In genomic region chr2:134231965-134232340, GRCh38 we compare ENCODE assay signal across 12 cellular contexts. TPM values are rescaled to one million over a fixed set of nuclear protein-coding genes. Genes with fewer than 3 reads are reported as not detected.
DNase-seq lines count a peak whose midpoint lies in the region; ATAC-seq, FAIRE-seq and TF ChIP-seq lines count a peak whose summit lies in the region.
"Had no signal": no experiment of that assay in that cellular context is flagged by ENCODE, and none has a peak within 500 bp of the region (broad histone marks: within the 10 kb centered on the region; RNA-seq: fewer than 3 reads in every experiment).

No MANE protein-coding gene starts in this region.

- peaks cover 36% of the 10 kb centered on the region for H3K79me1 ChIP-seq in mesenchymal stem cell (replicated peaks; ENCODE audit: low read length, poor library complexity, severe bottlenecking)

- H3K27ac Mint-ChIP-seq in CD4-positive, alpha-beta memory T cell, result peak overlapping the region; percentile 83 to 97 (median 92)
- peak overlapping the region; percentile 69 for H3K27ac Mint-ChIP-seq in T-helper 1 cell treated with Interleukin-12 subunit alpha and Interleukin-12 subunit beta and Interleukin-4 antibody, amounts not matched to agents 30 μg/mL and 1 μg/mL, for 36 hours

- peak; percentile 91 for FAIRE-seq in H54 (lab: Jason Lieb, UNC)

- peaks cover 0 to 15% (median 12%) of the 10 kb centered on the region in 8 donors for H3K9me3 Mint-ChIP-seq in CD4-positive, alpha-beta memory T cell
- H3K9me3 Mint-ChIP-seq in T-helper 1 cell treated with Interleukin-12 subunit alpha and Interleukin-12 subunit beta and Interleukin-4 antibody, amounts not matched to agents 30 μg/mL and 1 μg/mL, for 36 hours, result peaks cover 25% of the 10 kb centered on the region

- H3K36me3 ChIP-seq in CD4-positive, alpha-beta memory T cell (ENCODE audit: insufficient read depth, low read length), result no peaks in the 10 kb centered on the region
- H3K36me3 ChIP-seq in mesenchymal stem cell (ENCODE audit: control insufficient read depth in 1 of 2, insufficient read depth in 2 of 2, low read depth in 1 of 2, low read length in 2 of 2), result no peaks in the 10 kb centered on the region
- H3K36me3 ChIP-seq: HAP-1 had no signal

- H3K27me3 ChIP-seq in CD4-positive, alpha-beta memory T cell (ENCODE audit: insufficient read depth, low read length), result no peaks in the 10 kb centered on the region
- no peaks in the 10 kb centered on the region for H3K27me3 ChIP-seq in mesenchymal stem cell (ENCODE audit: control insufficient read depth in 1 of 2, insufficient read depth in 1 of 2, low read length in 2 of 2)

- H2BK120ac ChIP-seq in mesenchymal stem cell (ENCODE audit: low read depth, low read length), result no peak overlapping the region

- H2AFZ ChIP-seq in mesenchymal stem cell (ENCODE audit: low read depth, low read length), result no peak overlapping the region

- no peak overlapping the region for H3K4me2 ChIP-seq in mesenchymal stem cell (ENCODE audit: low read length, poor library complexity, severe bottlenecking)

- H2AK5ac ChIP-seq in mesenchymal stem cell (ENCODE audit: low read length, severe bottlenecking), result peak overlapping the region; percentile 87

- in situ Hi-C loops in GM13976 (cut with MboI; ENCODE audit: low sequenced_read_pairs, unreplicated experiment), result loop anchor here (25.0 kb wide), 2 partner anchors 180 to 345 kb away; no protein-coding TSS in a partner anchor

- H3K4me1 ChIP-seq in CD4-positive, alpha-beta memory T cell (ENCODE audit: insufficient read depth, low read length), result peaks cover 97% of the 10 kb centered on the region
- peaks cover 8% of the 10 kb centered on the region for H3K4me1 ChIP-seq in mesenchymal stem cell (ENCODE audit: control insufficient read depth, insufficient read depth, low read depth, low read length)

- 40% methylated on average over 2 of the region's 2 CpGs for WGBS in mesenchymal stem cell

- H3K4ac ChIP-seq in mesenchymal stem cell (ENCODE audit: low read depth in 1 of 2, low read length in 2 of 2), result peak overlapping the region; percentile 11 to 75

- H4K91ac ChIP-seq in mesenchymal stem cell (ENCODE audit: low read length), result peak overlapping the region; percentile 2

- no peak overlapping the region for H3K23ac ChIP-seq in mesenchymal stem cell (ENCODE audit: low read length in 2 of 2)

- no peak overlapping the region for H2BK5ac ChIP-seq in mesenchymal stem cell (ENCODE audit: low read depth, low read length, poor library complexity, severe bottlenecking)

- peak overlapping the region; percentile 55 for H3K27ac ChIP-seq in CD4-positive, alpha-beta memory T cell (ENCODE audit: low read depth, low read length)
- H3K27ac ChIP-seq in mesenchymal stem cell (ENCODE audit: low read length, poor library complexity, severe bottlenecking), result peak overlapping the region; percentile 42

- no peak overlapping the region for H2BK15ac ChIP-seq in mesenchymal stem cell (ENCODE audit: low read depth, poor library complexity, severe bottlenecking)

- peak overlapping the region in 1 of 2 experiments; percentile 37 for H2BK12ac ChIP-seq in mesenchymal stem cell (ENCODE audit: low read length in 2 of 2)

- peak overlapping the region; percentile 1 to 86 (median 78) for H3K4me3 Mint-ChIP-seq in CD4-positive, alpha-beta memory T cell
- no peak overlapping the region for H3K4me3 Mint-ChIP-seq in T-helper 1 cell treated with Interleukin-12 subunit alpha and Interleukin-12 subunit beta and Interleukin-4 antibody, amounts not matched to agents 30 μg/mL and 1 μg/mL, for 36 hours

- DNase-seq in CD4-positive, alpha-beta memory T cell, result no peak
- DNase-seq in H54 (ENCODE audit: insufficient read length, low spot score), result peak; percentile 31
- DNase-seq in mesenchymal stem cell, result peak; percentile 74
- DNase-seq in NCI-H1694 treated with DMSO at 0.1 percent for 48 hours (lab: John Stamatoyannopoulos, UW), result no peak
- no peak for DNase-seq in GM13976 (ENCODE audit: low spot score)
- DNase-seq: mesendoderm; OCI-M1; stimulated activated CD4-positive, alpha-beta T cell treated with anti-CD3 and anti-CD28 coated beads, Interleukin-4, amount 100 ng/mL, for 1 hour had no signal

- no peak overlapping the region for H3K4me3 ChIP-seq in CD4-positive, alpha-beta memory T cell (ENCODE audit: low read length in 2 of 2)
- no peak overlapping the region for H3K4me3 ChIP-seq in mesenchymal stem cell (ENCODE audit: insufficient read depth in 1 of 2, low read depth in 1 of 2, low read length in 2 of 2)
- H3K4me3 ChIP-seq: HAP-1 had no signal

- ATAC-seq in HG03457 (IDR thresholded peaks at IDR 0.05; ENCODE audit: unreplicated experiment), result no peak
- ATAC-seq in GM18867 (IDR thresholded peaks at IDR 0.05; ENCODE audit: unreplicated experiment), result no peak

- H4K8ac ChIP-seq in mesenchymal stem cell (ENCODE audit: low read length), result peak overlapping the region; percentile 75

- intact Hi-C loops in CD4-positive, alpha-beta memory T cell (cut with micrococcal nuclease), result loop anchor here (1.0 kb wide), 1 partner anchor 13 kb away; no protein-coding TSS in a partner anchor

- no peak for TF ChIP-seq POLR2A in H54 (IDR thresholded peaks at IDR 0.05; ENCODE audit: low read depth, low read length)

- peaks cover 6 to 21% of the 10 kb centered on the region in 2 donors for H3K36me3 Mint-ChIP-seq in CD4-positive, alpha-beta memory T cell
- H3K36me3 Mint-ChIP-seq in T-helper 1 cell treated with Interleukin-12 subunit alpha and Interleukin-12 subunit beta and Interleukin-4 antibody, amounts not matched to agents 30 μg/mL and 1 μg/mL, for 36 hours (ENCODE audit: low read depth), result peaks cover 21% of the 10 kb centered on the region

- peaks cover 0 to 4% of the 10 kb centered on the region in 2 donors for H3K9me3 ChIP-seq in CD4-positive, alpha-beta memory T cell (ENCODE audit: control insufficient read depth in 1 of 2, low read length in 2 of 2)
- H3K9me3 ChIP-seq in mesenchymal stem cell (ENCODE audit: control insufficient read depth, low read length), result peaks cover 6% of the 10 kb centered on the region

- no peak for TF ChIP-seq CTCF in GM13976 (IDR thresholded peaks at IDR 0.05; ENCODE audit: borderline replicate concordance, control extremely low read depth, extremely low read depth, insufficient read depth, missing control alignments)

- POLR2A ChIA-PET in CD4-positive, alpha-beta memory T cell (lab: Charles Lee; ENCODE audit: partially characterized antibody), result interaction anchor here (0.9 to 8.5 kb wide), 9 partner anchors 11 to 112 kb away, joined by 3 to 95 read pairs (median 4); partner anchors contain the start of gene MGAT5

- CTCF ChIA-PET in CD4-positive, alpha-beta memory T cell (lab: Charles Lee; ENCODE audit: partially characterized antibody), result interaction anchor here (0.6 to 10.8 kb wide), 7 partner anchors 12 to 180 kb away, joined by 3 to 133 read pairs (median 11); no protein-coding TSS in a partner anchor

- H3K4me1 Mint-ChIP-seq in CD4-positive, alpha-beta memory T cell, result peaks cover 79 to 98% (median 90%) of the 10 kb centered on the region in 4 donors
- peaks cover 63% of the 10 kb centered on the region for H3K4me1 Mint-ChIP-seq in T-helper 1 cell treated with Interleukin-12 subunit alpha and Interleukin-12 subunit beta and Interleukin-4 antibody, amounts not matched to agents 30 μg/mL and 1 μg/mL, for 36 hours (ENCODE audit: low read depth)

- no peaks in the 10 kb centered on the region for H3K27me3 Mint-ChIP-seq in CD4-positive, alpha-beta memory T cell
- H3K27me3 Mint-ChIP-seq in T-helper 1 cell treated with Interleukin-12 subunit alpha and Interleukin-12 subunit beta and Interleukin-4 antibody, amounts not matched to agents 30 μg/mL and 1 μg/mL, for 36 hours (ENCODE audit: low read depth), result no peaks in the 10 kb centered on the region

- H3K14ac ChIP-seq in mesenchymal stem cell (ENCODE audit: low read length in 2 of 2), result no peak overlapping the region

- H3K18ac ChIP-seq in mesenchymal stem cell (ENCODE audit: low read depth in 1 of 2, low read length in 2 of 2), result peak overlapping the region; percentile 55 to 75

- no peak overlapping the region for H3K9ac ChIP-seq in mesenchymal stem cell (ENCODE audit: low read length)

RNA-seq across cellular contexts. Expression of gene MGAT5, which starts 21.9 kb away (rescaled TPM):
- total RNA-seq in CD4-positive, alpha-beta memory T cell, result 10 to 100 TPM; 78.1 to 81.3 TPM
- 10 to 100 TPM in 1 of 2 donors, 1 to 10 TPM in 1; 4.4 to 17.9 TPM for polyA plus RNA-seq in CD4-positive, alpha-beta memory T cell
- polyA plus RNA-seq in mesenchymal stem cell (2013, experiment 1 of 2), result 75.8 TPM
- 73.2 TPM for polyA plus RNA-seq in mesenchymal stem cell (2013, experiment 2 of 2)

Comparison
In these comparisons a context has a peak if more than half of its experiments do, and no peak if none do; other contexts are left out.
1. DNase-seq: peak in H54 (single experiment) and mesenchymal stem cell (single experiment); none in CD4-positive, alpha-beta memory T cell (0 of 5), NCI-H1694 treated with DMSO at 0.1 percent for 48 hours (single experiment) and GM13976 (single experiment).